Comparison of ENCODE assay signal across 8 cellular contexts in genomic region chr16:84505249-84506156, GRCh38. TPM values are rescaled to one million over a fixed set of nuclear protein-coding genes. Genes with fewer than 3 reads are reported as not detected.
DNase-seq lines count a peak whose midpoint lies in the region; ATAC-seq, FAIRE-seq and TF ChIP-seq lines count a peak whose summit lies in the region.

No MANE protein-coding gene starts in this region.

- H3K9ac ChIP-seq in GM12878 (ENCODE audit: control insufficient read depth, insufficient read depth, low read length) = peak overlapping the region; percentile 81

- SMC1A ChIA-PET in GM12878 (lab: Charles Lee; ENCODE audit: uncharacterized antibody, unreplicated experiment) = interaction anchor here (0.7 to 6.0 kb wide), 11 partner anchors 9 to 233 kb away, joined by 3 to 47 read pairs (median 4); no protein-coding TSS in a partner anchor

- intact Hi-C loops in Right ventricle myocardium superior (cut with DNase I) (no loop called here), Right ventricle myocardium inferior (cut with DNase I) (loop anchor here (2.0 to 10.0 kb wide), 3 partner anchors 113 to 469 kb away; partner anchors contain the start of gene COTL1), GM12878 (cut with micrococcal nuclease; ENCODE audit: unreplicated experiment) (loop anchor here (1.0 to 10.0 kb wide), 2 partner anchors 228 to 551 kb away; partner anchors contain the start of gene OSGIN1), uterus (cut with DNase I; ENCODE audit: low total_unique reads) (no loop called here)

- TF ChIP-seq EP300 in GM12878 (IDR thresholded peaks at IDR 0.05; ENCODE audit: borderline replicate concordance in 1 of 2, control insufficient read depth in 1 of 2, low read depth in 2 of 2, low read length in 2 of 2) = no peak

- H4K20me1 ChIP-seq in GM12878 (ENCODE audit: control insufficient read depth, insufficient read depth) = no peaks in the 10 kb centered on the region

- H3K36me3 ChIP-seq in GM12878 (ENCODE audit: control insufficient read depth in 2 of 2, insufficient read depth in 2 of 2, low read length in 1 of 2) (no peaks in the 10 kb centered on the region), lung (ENCODE audit: control insufficient read depth in 2 of 2, insufficient read depth in 2 of 2, low read length in 2 of 2) (no peaks in the 10 kb centered on the region), uterus (no peaks in the 10 kb centered on the region)

- H3K27me3 ChIP-seq in GM12878 (replicated peaks in 1 of 2; ENCODE audit: control insufficient read depth in 2 of 2, insufficient read depth in 2 of 2, low read length in 1 of 2) (no peaks in the 10 kb centered on the region), lung (ENCODE audit: control insufficient read depth, insufficient read depth) (no peaks in the 10 kb centered on the region), uterus (no peaks in the 10 kb centered on the region)

- peak overlapping the region; percentile 80 for H2AFZ ChIP-seq in GM12878 (ENCODE audit: control insufficient read depth, low read depth, low read length)

- POLR2A ChIA-PET in GM12878 (lab: Charles Lee) = interaction anchor here (0.5 to 1.6 kb wide), 14 partner anchors 10 to 548 kb away, joined by 3 to 5 read pairs (median 3); partner anchors contain the start of gene KLHL36

- peaks cover 15% of the 10 kb centered on the region for H3K79me2 ChIP-seq in GM12878 (ENCODE audit: control insufficient read depth, insufficient read depth, low read length)

- no peak for TF ChIP-seq CTCF in GM12878 (IDR thresholded peaks at IDR 0.05 in 2 of 3, conservative IDR thresholded peaks at IDR 0.05 in 1 of 3; ENCODE audit: control insufficient read depth in 2 of 3, extremely low read depth in 1 of 3, insufficient read depth in 1 of 3, low read depth in 3 of 3, low read length in 3 of 3)
- TF ChIP-seq CTCF in lung (IDR thresholded peaks at IDR 0.05; ENCODE audit: control extremely low read depth, extremely low read depth) = no peak
- no peak for TF ChIP-seq CTCF in uterus (IDR thresholded peaks at IDR 0.05)

- RAD21 ChIA-PET in GM12878 (lab: Charles Lee; ENCODE audit: unreplicated experiment) = interaction anchor here (0.6 to 6.2 kb wide), 22 partner anchors 10 to 548 kb away, joined by 3 to 43 read pairs (median 3); partner anchors contain the start of genes COTL1 and TAF1C

- in situ Hi-C loops in GM12878 (cut with MboI) = loop anchor here (5.0 to 25.0 kb wide), 2 partner anchors 457 to 722 kb away; no protein-coding TSS in a partner anchor

- peak overlapping the region; percentile 98 for H3K4me2 ChIP-seq in GM12878 (ENCODE audit: control insufficient read depth, insufficient read depth)

- no peak for TF ChIP-seq POLR2A in GM12878 (IDR thresholded peaks at IDR 0.05; ENCODE audit: low read depth, low read length)
- no peak for TF ChIP-seq POLR2A in uterus (IDR thresholded peaks at IDR 0.05)

- H3K4me3 ChIP-seq in GM12878 (peak overlapping the region; percentile 88), lung (peak overlapping the region; percentile 53), uterus (peak overlapping the region; percentile 60 to 89)

- CTCF ChIA-PET in GM12878 (lab: Yijun Ruan, JAX) = interaction anchor here (0.7 to 11.6 kb wide), 40 partner anchors 9 to 719 kb away, joined by 3 to 299 read pairs (median 4); partner anchors contain the start of genes COTL1, DNAAF1, HSDL1 and TAF1C

- no peak for ATAC-seq in Right ventricle myocardium superior (ENCODE audit: poor library complexity)
- ATAC-seq in Right ventricle myocardium inferior = no peak
- peak; percentile 2; the same call in 2 of the 3 replicates for ATAC-seq in GM12878
- no peak for ATAC-seq in lung (ENCODE audit: insufficient read depth, low FRiP score)
- no peak for ATAC-seq in GM21576 (IDR thresholded peaks at IDR 0.05; ENCODE audit: unreplicated experiment)

- no peak for FAIRE-seq in GM12878 (lab: Jason Lieb, UNC)

- H3K27ac ChIP-seq in GM12878 (ENCODE audit: control insufficient read depth, insufficient read depth) = peak overlapping the region; percentile 82
- peak overlapping the region; percentile 61 to 91 for H3K27ac ChIP-seq in lung (ENCODE audit: low read depth in 1 of 2, low read length in 1 of 2)
- peak overlapping the region; percentile 69 to 84 for H3K27ac ChIP-seq in uterus

- TF ChIP-seq RAD21 in GM12878 (IDR thresholded peaks at IDR 0.05; ENCODE audit: insufficient read depth, low read depth, low read length) = no peak

- no TSS peak for BruUV-seq in GM12878 (replicated peaks; lab: Mats Ljungman, UMichigan)

- DNase-seq in Right ventricle myocardium superior (peak; percentile 43), Right ventricle myocardium inferior (ENCODE audit: missing footprints) (no peak), GM12878 (ENCODE audit: low read depth, low spot score) (no peak), lung (ENCODE audit: low spot score) (no peak), uterus (no peak), 8988T (no peak), NCI-H526 (lab: John Stamatoyannopoulos, UW) (no peak)

- 17% methylated on average over 33 of the region's 33 CpGs for WGBS in GM12878 (ENCODE audit: insufficient coverage, insufficient replicate concordance, low lambda C conversion rate, missing lambda C conversion rate)
- WGBS in lung, 2 donors = 71 to 75% methylated on average over 33 of the region's 33 CpGs

- H3K4me1 ChIP-seq in GM12878 (ENCODE audit: control insufficient read depth, insufficient read depth, low read length) (peaks cover 50% of the 10 kb centered on the region), lung (ENCODE audit: control insufficient read depth in 2 of 2, insufficient read depth in 2 of 2, low read length in 2 of 2) (peaks cover 0 to 11% of the 10 kb centered on the region in 2 donors), uterus (peaks cover 0 to 3% of the 10 kb centered on the region in 2 donors)

- H3K9me3 ChIP-seq in GM12878 (replicated peaks; ENCODE audit: control insufficient read depth, insufficient read depth, low read length) (no peaks in the 10 kb centered on the region), lung (ENCODE audit: control insufficient read depth in 2 of 2, insufficient read depth in 1 of 2, low read length in 1 of 2) (no peaks in the 10 kb centered on the region), uterus (no peaks in the 10 kb centered on the region)

TF ChIP-seq in GM12878, 131 proteins besides CTCF, POLR2A, EP300 and RAD21:
- TF ChIP-seq CBFB (IDR thresholded peaks at IDR 0.05; ENCODE audit: low read depth) (no peak), MLLT1 (IDR thresholded peaks at IDR 0.05) (peak; percentile 81; the same call in 1 of the 2 replicates)

RNA-seq across cellular contexts. Expression of gene MEAK7, which starts 1.0 kb away (rescaled TPM):
- total RNA-seq in Right ventricle myocardium superior (5.0 TPM), Right ventricle myocardium inferior (7.4 TPM), GM12878 (2014; rRNA removed) (6.2 and 6.8 TPM in 2 replicates), GM12878 (2014; rRNA removed; fragmentation: Illumina TruSeq; extraction: Trizol) (5.5 TPM in 2 replicates), GM12878 (2021) (8.5 and 9.2 TPM in 2 replicates), lung (10 to 100 TPM; 15.7 to 16.9 TPM), uterus (10 to 100 TPM; 11.3 to 26.8 (median 21.4) TPM)
- 39.4 and 41.4 TPM in 2 replicates for total RNA-seq in GM12878 (2013; cell fraction: nucleolus; rRNA removed)
- polyA plus RNA-seq in GM12878 (2011; ENCODE audit: low read depth) = 4.0 TPM
- polyA plus RNA-seq in GM12878 (2011; rRNA removed) (10.7 and 10.9 TPM in 2 replicates), GM12878 (2014; fragmentation: Illumina TruSeq; extraction: Trizol) (4.4 and 6.7 TPM in 2 replicates), GM12878 (2014; fragmentation: Nextera tagmentation; extraction: Ambion mirVana) (1 to 10 TPM; 1.4 to 1.5 TPM), GM12878 (2014; rRNA removed) (5.6 and 5.9 TPM in 2 replicates), GM12878 (2016; fragmentation: Nextera tagmentation; extraction: Ambion mirVana) (10 to 100 TPM; 11.0 to 11.9 TPM), lung (1 to 10 TPM; 4.8 to 6.7 TPM)
- polyA plus RNA-seq in GM12878 (2011; cell fraction: cytosol; rRNA removed) = 8.5 and 11.3 TPM in 2 replicates
- 10.4 and 11.0 TPM in 2 replicates for polyA plus RNA-seq in GM12878 (2011; cell fraction: nucleus; rRNA removed)
- polyA plus RNA-seq in GM12878 (2012) = 3.1 and 3.9 TPM in 2 replicates
- 8.3 and 9.7 TPM in 2 replicates for polyA minus RNA-seq in GM12878 (2011; rRNA and poly(A)+ RNA removed)
- polyA minus RNA-seq in GM12878 (2011; cell fraction: cytosol; rRNA and poly(A)+ RNA removed) = 2.7 and 5.7 TPM in 2 replicates
- polyA minus RNA-seq in GM12878 (2011; cell fraction: nucleus; rRNA and poly(A)+ RNA removed) = 5.4 and 9.5 TPM in 2 replicates

Comparison
In these comparisons a context has a peak if more than half of its experiments do, and no peak if none do; other contexts are left out.
1. intact Hi-C loops: an anchor here in Right ventricle myocardium inferior (2.0 to 10.0 kb wide) and GM12878 (1.0 to 10.0 kb wide); none called in Right ventricle myocardium superior and uterus.